ENCODE assay signal across 23 cellular contexts in the genomic region with DNA sequence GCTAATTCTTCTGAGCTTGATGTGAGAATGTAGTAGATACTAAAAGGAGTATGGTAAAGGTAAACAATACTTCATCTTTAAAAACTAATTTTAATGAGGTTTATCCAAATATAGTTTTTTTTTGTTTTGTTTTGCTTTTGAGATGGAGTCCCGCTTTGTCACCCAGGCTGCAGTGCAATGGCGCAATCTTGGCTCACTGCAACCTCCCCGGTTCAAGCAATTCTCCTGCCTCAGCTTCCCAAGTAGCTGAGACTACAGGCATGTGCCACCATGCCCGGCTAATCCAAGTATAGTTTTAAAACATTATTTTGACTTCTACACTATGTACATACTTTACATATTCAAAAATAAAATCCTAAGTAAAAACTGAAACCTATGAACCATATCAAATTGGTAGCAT.
"Had no signal": no experiment of that assay in that cellular context is flagged by ENCODE, and none has a peak within 500 bp of the region (broad histone marks: within the 10 kb centered on the region; RNA-seq: fewer than 3 reads in every experiment).

No MANE protein-coding gene starts in this region.

- H3K4me2 ChIP-seq: neural progenitor cell had no signal

- H3K27me3 Mint-ChIP-seq: naive thymus-derived CD8-positive, alpha-beta T cell had no signal

- H3K9me3 ChIP-seq: ovary, sigmoid colon had no signal

- H2AFZ ChIP-seq: neural progenitor cell had no signal

- H3K4me3 ChIP-seq: heart left ventricle, mucosa of descending colon, neural progenitor cell, ovary, right atrium auricular region, sigmoid colon, skin epidermis, stomach had no signal

- H3K36me3 ChIP-seq: heart left ventricle, ovary, right atrium auricular region, sigmoid colon had no signal

- FAIRE-seq: endometrium, frontal cortex, urothelium cell line had no signal

- H3K4me3 Mint-ChIP-seq: neural progenitor cell had no signal

- H3K27ac ChIP-seq: heart left ventricle, ovary, right atrium auricular region, skin epidermis had no signal

- H3K27me3 ChIP-seq: heart left ventricle, neural progenitor cell, ovary, right atrium auricular region, sigmoid colon, stomach had no signal

- H3K9ac ChIP-seq: neural progenitor cell had no signal

- DNase-seq: effector memory CD4-positive, alpha-beta T cell; heart left ventricle; hypothalamus; islet precursor cell; mucosa of descending colon; naive thymus-derived CD8-positive, alpha-beta T cell; nucleus accumbens; ovary; sigmoid colon; stimulated activated CD4-positive, alpha-beta T cell treated with anti-CD3 and anti-CD28 coated beads, Interleukin-2, amount 100 ng/mL, for 24 hours; stimulated activated CD4-positive, alpha-beta T cell treated with anti-CD3 and anti-CD28 coated beads, Interleukin-4, amount 100 ng/mL, for 4 hours; stimulated activated naive CD4-positive, alpha-beta T cell; stomach; substantia nigra; trophoblast cell had no signal

- H3K27ac Mint-ChIP-seq: neural progenitor cell had no signal

- ATAC-seq: esophagus mucosa; heart left ventricle; left lobe of liver; mucosa of descending colon; naive thymus-derived CD8-positive, alpha-beta T cell had no signal
